ENCODE assay signal across 8 cellular contexts in the genomic region with DNA sequence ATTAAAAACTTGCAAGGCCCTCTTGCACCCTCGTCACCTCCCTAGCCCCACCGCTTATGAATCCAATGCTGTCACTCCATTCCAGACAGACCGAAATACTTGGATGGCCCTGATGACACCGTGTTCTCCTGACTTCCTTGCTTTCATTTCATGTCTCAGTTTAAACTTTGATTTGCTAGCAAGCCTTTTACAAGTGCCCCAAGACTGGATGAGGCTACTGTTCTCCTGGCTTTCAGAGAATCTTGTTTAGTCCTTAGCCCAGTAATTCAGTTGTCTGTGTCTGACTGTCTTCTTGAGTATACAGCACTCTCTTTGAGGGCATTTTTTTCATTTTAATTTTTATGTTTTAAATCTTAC. TPM values are rescaled to one million over a fixed set of nuclear protein-coding genes. Genes with fewer than 3 reads are reported as not detected.
DNase-seq lines count a peak whose midpoint lies in the region; ATAC-seq, FAIRE-seq and TF ChIP-seq lines count a peak whose summit lies in the region.

No MANE protein-coding gene starts in this region.

- H3K27me3 Mint-ChIP-seq in activated CD8-positive, alpha-beta T cell treated with anti-CD3 and anti-CD28 coated beads, Interleukin-2, amount 10 ng/mL, durations not matched to agents 7 days and 5 days (ENCODE audit: low read depth), result peaks cover 9% of the 10 kb centered on the region

- H3K9me3 ChIP-seq in aorta (ENCODE audit: control insufficient read depth, low read length), result no peaks in the 10 kb centered on the region

- H3K9me3 Mint-ChIP-seq in activated CD8-positive, alpha-beta T cell treated with anti-CD3 and anti-CD28 coated beads, Interleukin-2, amount 10 ng/mL, durations not matched to agents 7 days and 5 days (ENCODE audit: insufficient read depth), result no peaks in the 10 kb centered on the region

- no peaks in the 10 kb centered on the region for H3K4me1 ChIP-seq in aorta (ENCODE audit: control insufficient read depth in 1 of 2, insufficient read depth in 2 of 2, low read length in 2 of 2)

- in situ Hi-C loops in G401 (cut with HindIII; ENCODE audit: low sequenced_read_pairs), result no loop called here

- H3K4me3 Mint-ChIP-seq in activated CD8-positive, alpha-beta T cell treated with anti-CD3 and anti-CD28 coated beads, Interleukin-2, amount 10 ng/mL, durations not matched to agents 7 days and 5 days, result peak overlapping the region; percentile 85

- H3K27ac ChIP-seq in layer of hippocampus (ENCODE audit: low read depth, low read length) (peak overlapping the region; percentile 49), aorta (ENCODE audit: low read depth in 1 of 2, low read length in 2 of 2) (peak overlapping the region in 1 of 2 donors; percentile 48)

- no peaks in the 10 kb centered on the region for H3K27me3 ChIP-seq in layer of hippocampus (ENCODE audit: control insufficient read depth, insufficient read depth, low read length)
- H3K27me3 ChIP-seq in aorta (ENCODE audit: control insufficient read depth in 1 of 2, insufficient read depth in 2 of 2, low read length in 1 of 2), result no peaks in the 10 kb centered on the region

- no peaks in the 10 kb centered on the region for H3K36me3 ChIP-seq in aorta (ENCODE audit: control insufficient read depth in 1 of 2, insufficient read depth in 2 of 2, low read length in 1 of 2)

- intact Hi-C loops in aorta (cut with DNase I), result loop anchor here in 1 of 2 donors (10.0 kb wide), 1 partner anchor 475 kb away; no protein-coding TSS in a partner anchor

- peak; percentile 90 for FAIRE-seq in H54 (lab: Jason Lieb, UNC)

- POLR2A ChIA-PET in activated CD8-positive, alpha-beta T cell treated with anti-CD3 and anti-CD28 coated beads, Interleukin-2, amount 10 ng/mL, durations not matched to agents 7 days and 5 days (lab: Charles Lee), result interaction anchor here (0.8 to 5.2 kb wide), 10 partner anchors 26 to 641 kb away, joined by 3 to 33 read pairs (median 10); a partner anchor contains a TSS

- peaks cover 49% of the 10 kb centered on the region for H3K4me1 Mint-ChIP-seq in activated CD8-positive, alpha-beta T cell treated with anti-CD3 and anti-CD28 coated beads, Interleukin-2, amount 10 ng/mL, durations not matched to agents 7 days and 5 days (ENCODE audit: low read depth)

- H3K27ac Mint-ChIP-seq in activated CD8-positive, alpha-beta T cell treated with anti-CD3 and anti-CD28 coated beads, Interleukin-2, amount 10 ng/mL, durations not matched to agents 7 days and 5 days, result peak overlapping the region; percentile 93

- ATAC-seq in activated CD8-positive, alpha-beta T cell treated with anti-CD3 and anti-CD28 coated beads, Interleukin-2, amount 10 ng/mL, durations not matched to agents 7 days and 5 days, result peak; percentile 13
- ATAC-seq in aorta (ENCODE audit: low FRiP score), result peak; percentile 24

- WGBS in aorta, 2 donors, result 72 to 81% methylated on average over 4 of the region's 4 CpGs

- TF ChIP-seq POLR2A in H54 (IDR thresholded peaks at IDR 0.05; ENCODE audit: low read depth, low read length), result no peak

- peak overlapping the region in 1 of 2 donors; percentile 4 for H3K4me3 ChIP-seq in aorta (ENCODE audit: low read length in 2 of 2)

- DNase-seq in G401 (ENCODE audit: low spot score) (peak; percentile 7), H54 (ENCODE audit: insufficient read length, low spot score) (no peak), aorta (no peak), iPS-NIHi11 (ENCODE audit: low spot score) (no peak), LoVo (ENCODE audit: low spot score) (no peak), SHP77 treated with DMSO at 0.1 percent for 48 hours (lab: John Stamatoyannopoulos, UW) (no peak)
- no peak for DNase-seq in activated CD8-positive, alpha-beta T cell treated with anti-CD3 and anti-CD28 coated beads, Interleukin-2, amount 10 ng/mL, durations not matched to agents 7 days and 5 days

- H3K36me3 Mint-ChIP-seq in activated CD8-positive, alpha-beta T cell treated with anti-CD3 and anti-CD28 coated beads, Interleukin-2, amount 10 ng/mL, durations not matched to agents 7 days and 5 days (ENCODE audit: low read depth), result peaks cover 34% of the 10 kb centered on the region

- CTCF ChIA-PET in activated CD8-positive, alpha-beta T cell treated with anti-CD3 and anti-CD28 coated beads, Interleukin-2, amount 10 ng/mL, durations not matched to agents 7 days and 5 days (lab: Charles Lee), result interaction anchor here (0.6 to 2.8 kb wide), 11 partner anchors 24 to 614 kb away, joined by 3 to 18 read pairs (median 5); a partner anchor contains a TSS

RNA-seq across cellular contexts. Expression of a gene that starts 0.8 kb away (rescaled TPM):
- total RNA-seq in G401 (2014; rRNA removed; shearing (Covaris generic)), result not detected in 2 replicates
- 100 to 1,000 TPM; 181 to 191 TPM for total RNA-seq in activated CD8-positive, alpha-beta T cell treated with anti-CD3 and anti-CD28 coated beads, Interleukin-2, amount 10 ng/mL, durations not matched to agents 7 days and 5 days
- total RNA-seq in aorta, result 10 to 100 TPM; 22.6 to 42.2 TPM
- polyA plus RNA-seq in aorta, result 1 to 10 TPM; 2.9 to 4.8 TPM

RNA-seq across cellular contexts. Expression of a gene that starts 30.2 kb away (rescaled TPM):
- total RNA-seq in G401 (2014; rRNA removed; shearing (Covaris generic)), result not detected in 2 replicates
- total RNA-seq in activated CD8-positive, alpha-beta T cell treated with anti-CD3 and anti-CD28 coated beads, Interleukin-2, amount 10 ng/mL, durations not matched to agents 7 days and 5 days, result 100 to 1,000 TPM; 158 to 165 TPM
- total RNA-seq in aorta, result 10 to 100 TPM; 37.5 to 52.7 TPM
- 10 to 100 TPM; 12.4 to 15.8 TPM for polyA plus RNA-seq in aorta

Comparison
In these comparisons a context has a peak if more than half of its experiments do, and no peak if none do; other contexts are left out.
1. RNA of a gene that starts 0.8 kb away (total RNA-seq): 181 to 191 TPM in activated CD8-positive, alpha-beta T cell treated with anti-CD3 and anti-CD28 coated beads, Interleukin-2, amount 10 ng/mL, durations not matched to agents 7 days and 5 days and 22.6 to 42.2 TPM in aorta; not detected in G401; every median in the first group is over 10 times any median in the second.
2. RNA of a gene that starts 30.2 kb away (total RNA-seq): 158 to 165 TPM in activated CD8-positive, alpha-beta T cell treated with anti-CD3 and anti-CD28 coated beads, Interleukin-2, amount 10 ng/mL, durations not matched to agents 7 days and 5 days and 37.5 to 52.7 TPM in aorta; not detected in G401; every median in the first group is over 10 times any median in the second.